Comparison of ENCODE assay signal across 12 cellular contexts in genomic region chr13:85332595-85332994, GRCh38.
A peak's percentile ranks its signal among the peaks of the same experiment; 100 is the strongest.
DNase-seq lines count a peak whose midpoint lies in the region; ATAC-seq and TF ChIP-seq lines count a peak whose summit lies in the region.
"Had no signal": no experiment of that assay in that cellular context is flagged by ENCODE, and none has a peak within 500 bp of the region (broad histone marks: within the 10 kb centered on the region; RNA-seq: fewer than 3 reads in every experiment).

No MANE protein-coding gene starts in this region.

- H3K9me3 ChIP-seq in right lobe of liver (no peaks in the 10 kb centered on the region), suprapubic skin (no peaks in the 10 kb centered on the region)

- no peaks in the 10 kb centered on the region for H3K27me3 ChIP-seq in BJ (ENCODE audit: control insufficient read depth, insufficient read depth, low read length)
- H3K27me3 ChIP-seq in right lobe of liver, result peaks cover 0 to 7% of the 10 kb centered on the region in 2 donors
- H3K27me3 ChIP-seq in suprapubic skin, result no peaks in the 10 kb centered on the region

- ATAC-seq in right lobe of liver, result peak; percentile 54 to 92 (median 74)
- ATAC-seq in HG03457 (IDR thresholded peaks at IDR 0.05; ENCODE audit: unreplicated experiment), result no peak
- ATAC-seq: HCT116 had no signal

- POLR2A ChIA-PET in BJ (lab: Charles Lee) (no interaction called here), RWPE1 (lab: Yijun Ruan, JAX; ENCODE audit: low non-redundant PET) (no interaction called here)

- no peak overlapping the region for H3K27ac ChIP-seq in right lobe of liver
- H3K27ac ChIP-seq in suprapubic skin, result no peak overlapping the region
- no peak overlapping the region for H3K27ac ChIP-seq in RWPE1
- H3K27ac ChIP-seq: KMS-11 had no signal

- no peak for TF ChIP-seq CTCF in BJ (IDR thresholded peaks at IDR 0.05; ENCODE audit: insufficient read depth, low read depth, low read length)
- no peak for TF ChIP-seq CTCF in LNCaP clone FGC (IDR thresholded peaks at IDR 0.05; ENCODE audit: control insufficient read depth, extremely low read depth, insufficient read depth)
- TF ChIP-seq CTCF in right lobe of liver (IDR thresholded peaks at IDR 0.05), result no peak
- no peak for TF ChIP-seq CTCF in suprapubic skin (IDR thresholded peaks at IDR 0.05)
- no peak for TF ChIP-seq CTCF in RWPE1 (conservative IDR thresholded peaks at IDR 0.05; ENCODE audit: low read depth)

- no peak for TF ChIP-seq EP300 in suprapubic skin (IDR thresholded peaks at IDR 0.05)

- no peaks in the 10 kb centered on the region for H3K36me3 ChIP-seq in BJ (ENCODE audit: control insufficient read depth, insufficient read depth, low read length)
- no peaks in the 10 kb centered on the region for H3K36me3 ChIP-seq in right lobe of liver
- H3K36me3 ChIP-seq in suprapubic skin, result no peaks in the 10 kb centered on the region

- CTCF ChIA-PET in BJ (lab: Yijun Ruan, JAX) (no interaction called here), RWPE1 (lab: Yijun Ruan, JAX) (no interaction called here)

- intact Hi-C loops in right lobe of liver (cut with DNase I), result no loop called here

- H3K4me1 ChIP-seq in right lobe of liver (no peaks in the 10 kb centered on the region), suprapubic skin (no peaks in the 10 kb centered on the region)

- TF ChIP-seq POLR2A in right lobe of liver (IDR thresholded peaks at IDR 0.05) (no peak), suprapubic skin (IDR thresholded peaks at IDR 0.05) (no peak)

- DNase-seq in BJ (ENCODE audit: low read depth) (peak; percentile 31), LNCaP clone FGC (ENCODE audit: low read depth) (peak; percentile 27), cerebellum (ENCODE audit: low spot score) (peak; percentile 63), right lobe of liver (no peak), suprapubic skin (ENCODE audit: low spot score in 2 of 2) (no peak), RWPE1 (ENCODE audit: low spot score) (no peak)
- DNase-seq: Calu3; CD4-positive, alpha-beta T cell; DMS53 had no signal

- H3K4me3 ChIP-seq in BJ (ENCODE audit: low read depth, low read length), result no peak overlapping the region
- H3K4me3 ChIP-seq in LNCaP clone FGC (ENCODE audit: low read depth, low read length), result no peak overlapping the region
- H3K4me3 ChIP-seq in right lobe of liver, result no peak overlapping the region
- no peak overlapping the region for H3K4me3 ChIP-seq in suprapubic skin

Comparison
In these comparisons a context has a peak if more than half of its experiments do, and no peak if none do; other contexts are left out.
1. DNase-seq: peak in BJ (single experiment), LNCaP clone FGC (single experiment) and cerebellum (single experiment); none in right lobe of liver (0 of 3), suprapubic skin (0 of 2) and RWPE1 (single experiment).